10 cellular contexts compared by ENCODE assay signal in the genomic region with DNA sequence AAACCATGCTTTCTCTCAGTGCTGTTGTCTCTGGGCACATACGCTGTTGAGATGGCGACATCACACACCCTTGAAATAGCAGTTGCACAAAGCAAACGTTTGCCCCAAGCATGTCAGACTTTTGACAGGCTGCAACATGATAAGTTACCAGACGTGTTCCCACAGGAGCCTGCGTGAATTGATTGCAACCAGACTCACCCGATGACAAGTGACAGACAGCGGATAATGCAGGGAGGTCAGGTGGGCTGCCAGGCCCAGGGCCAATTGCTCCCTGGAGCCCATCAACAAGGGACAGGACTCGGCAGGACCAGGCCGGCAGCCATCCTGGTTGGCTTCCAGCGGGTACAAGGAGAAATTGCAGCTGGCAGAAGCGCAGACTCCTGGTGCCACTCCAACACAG.
DNase-seq lines count a peak whose midpoint lies in the region; ATAC-seq and TF ChIP-seq lines count a peak whose summit lies in the region.
"Had no signal": no experiment of that assay in that cellular context is flagged by ENCODE, and none has a peak within 500 bp of the region (broad histone marks: within the 10 kb centered on the region; RNA-seq: fewer than 3 reads in every experiment).

No MANE protein-coding gene starts in this region.

- no peak for ATAC-seq in body of pancreas

- H2AK5ac ChIP-seq in mesendoderm (ENCODE audit: low read length), result peak overlapping the region; percentile 14

- H3K4me1 Mint-ChIP-seq in MCF 10A (ENCODE audit: insufficient read depth, unreplicated experiment) (peaks cover 25% of the 10 kb centered on the region), Calu3 (ENCODE audit: low read depth, unreplicated experiment) (no peaks in the 10 kb centered on the region)

- no TSS peak for BruUV-seq in MCF 10A (replicated peaks; lab: Mats Ljungman, UMichigan)
- BruUV-seq in Calu3 (replicated peaks; lab: Mats Ljungman, UMichigan), result no TSS peak

- no peak for TF ChIP-seq POLR2A in breast epithelium (IDR thresholded peaks at IDR 0.05)
- TF ChIP-seq POLR2A in body of pancreas (IDR thresholded peaks at IDR 0.05), result no peak

- intact Hi-C loops in MCF 10A (cut with micrococcal nuclease), result no loop called here
- intact Hi-C loops in breast epithelium (cut with DNase I; ENCODE audit: low total_unique reads), result no loop called here
- intact Hi-C loops in Calu3 (cut with micrococcal nuclease; ENCODE audit: unreplicated experiment), result no loop called here
- intact Hi-C loops in body of pancreas (cut with DNase I), result no loop called here

- H4K5ac ChIP-seq in mesendoderm (ENCODE audit: low read length), result no peak overlapping the region

- H3K9me3 Mint-ChIP-seq in MCF 10A (ENCODE audit: unreplicated experiment) (no peaks in the 10 kb centered on the region), Calu3 (ENCODE audit: low read depth, unreplicated experiment) (peaks cover 8% of the 10 kb centered on the region)

- TF ChIP-seq CTCF in MCF 10A (IDR thresholded peaks at IDR 0.05; ENCODE audit: unreplicated experiment) (no peak), breast epithelium (IDR thresholded peaks at IDR 0.05) (no peak), Calu3 (IDR thresholded peaks at IDR 0.05; ENCODE audit: unreplicated experiment) (no peak), body of pancreas (IDR thresholded peaks at IDR 0.05) (no peak), GM10248 (IDR thresholded peaks at IDR 0.05; ENCODE audit: control extremely low read depth, extremely low read depth, low read depth, missing control alignments) (no peak)

- H3K4me1 ChIP-seq in breast epithelium, result no peaks in the 10 kb centered on the region
- no peaks in the 10 kb centered on the region for H3K4me1 ChIP-seq in mesendoderm (ENCODE audit: control insufficient read depth, low read depth, low read length)
- no peaks in the 10 kb centered on the region for H3K4me1 ChIP-seq in body of pancreas
- H3K4me1 ChIP-seq: thyroid gland had no signal

- no peak overlapping the region for H3K56ac ChIP-seq in mesendoderm (ENCODE audit: low read length)

- H3K27ac ChIP-seq in breast epithelium (no peak overlapping the region), epithelial cell of prostate (no peak overlapping the region), mesendoderm (ENCODE audit: low read depth, low read length) (no peak overlapping the region), body of pancreas (no peak overlapping the region)
- H3K27ac ChIP-seq: brain microvascular endothelial cell, thyroid gland had no signal

- no peak overlapping the region for H3K9ac ChIP-seq in mesendoderm (ENCODE audit: low read length)

- no peak overlapping the region for H3K23ac ChIP-seq in mesendoderm (ENCODE audit: low read length)

- H3K4ac ChIP-seq in mesendoderm (ENCODE audit: low read depth, low read length), result no peak overlapping the region

- POLR2A ChIA-PET in MCF 10A (lab: Yijun Ruan, JAX) (interaction anchor here (1.1 to 2.8 kb wide), 6 partner anchors 9 to 191 kb away, joined by 3 to 16 read pairs (median 9); no protein-coding TSS in a partner anchor), GM10248 (lab: Yijun Ruan, JAX) (no interaction called here)

- no peaks in the 10 kb centered on the region for H3K79me1 ChIP-seq in mesendoderm (ENCODE audit: low read length)

- H2BK15ac ChIP-seq in mesendoderm (replicated peaks; ENCODE audit: low read depth), result no peak overlapping the region

- no peak overlapping the region for H2BK5ac ChIP-seq in mesendoderm (ENCODE audit: low read length)

- no peak overlapping the region for H3K27ac Mint-ChIP-seq in MCF 10A (ENCODE audit: low read depth, unreplicated experiment)
- H3K27ac Mint-ChIP-seq in Calu3 (ENCODE audit: unreplicated experiment), result no peak overlapping the region

- H3K36me3 Mint-ChIP-seq in MCF 10A (ENCODE audit: insufficient read depth, unreplicated experiment) (peaks cover under 1% of the 10 kb centered on the region), Calu3 (ENCODE audit: insufficient read depth, unreplicated experiment) (no peaks in the 10 kb centered on the region)

- H3K4me3 Mint-ChIP-seq in MCF 10A (ENCODE audit: unreplicated experiment) (no peak overlapping the region), Calu3 (ENCODE audit: low read depth, unreplicated experiment) (no peak overlapping the region)

- H3K4me3 ChIP-seq in breast epithelium, result no peak overlapping the region
- no peak overlapping the region for H3K4me3 ChIP-seq in mesendoderm (ENCODE audit: low read length)
- H3K4me3 ChIP-seq in body of pancreas, result no peak overlapping the region
- H3K4me3 ChIP-seq: thyroid gland had no signal

- no CpG with 5 or more reads among the region's 11 CpGs for WGBS in mesendoderm (ENCODE audit: extremely low coverage, insufficient coverage, low lambda C conversion rate)
- 64 to 70% methylated on average over 8 to 11 of the region's 11 CpGs for WGBS in body of pancreas, 2 donors

- no peaks in the 10 kb centered on the region for H3K36me3 ChIP-seq in breast epithelium
- H3K36me3 ChIP-seq in mesendoderm (ENCODE audit: control insufficient read depth, insufficient read depth, low read length), result no peaks in the 10 kb centered on the region
- H3K36me3 ChIP-seq in body of pancreas (replicated peaks in 1 of 2; ENCODE audit: insufficient read depth in 1 of 2, low read depth in 2 of 2), result no peaks in the 10 kb centered on the region
- H3K36me3 ChIP-seq: brain microvascular endothelial cell, thyroid gland had no signal

- H3K79me2 ChIP-seq in mesendoderm (ENCODE audit: control insufficient read depth, insufficient read depth, low read length), result no peaks in the 10 kb centered on the region

- H3K9me3 ChIP-seq in breast epithelium (no peaks in the 10 kb centered on the region), body of pancreas (no peaks in the 10 kb centered on the region)
- H3K9me3 ChIP-seq: thyroid gland had no signal

- no peak overlapping the region for H2BK120ac ChIP-seq in mesendoderm (ENCODE audit: low read depth, low read length)

- no peak overlapping the region for H4K8ac ChIP-seq in mesendoderm (ENCODE audit: low read depth, low read length)

- CTCF ChIA-PET in MCF 10A (lab: Yijun Ruan, JAX), result interaction anchor here (0.9 kb wide), 1 partner anchor 24 kb away, joined by 4 read pairs; no protein-coding TSS in a partner anchor
- CTCF ChIA-PET in Calu3 (lab: Charles Lee), result no interaction called here
- CTCF ChIA-PET in GM10248 (lab: Yijun Ruan, JAX), result interaction anchor here (0.7 to 0.9 kb wide), 2 partner anchors 10 to 29 kb away, joined by 3 read pairs; no protein-coding TSS in a partner anchor

- H3K27me3 ChIP-seq in breast epithelium (no peaks in the 10 kb centered on the region), mesendoderm (ENCODE audit: insufficient read depth, low read length, poor library complexity) (no peaks in the 10 kb centered on the region), body of pancreas (no peaks in the 10 kb centered on the region)
- H3K27me3 ChIP-seq: brain microvascular endothelial cell, thyroid gland had no signal

- no peak overlapping the region for H3K18ac ChIP-seq in mesendoderm (ENCODE audit: low read length)

- peak; percentile 74 for DNase-seq in MCF 10A (ENCODE audit: unreplicated experiment)
- no peak for DNase-seq in breast epithelium (ENCODE audit: low spot score in 2 of 2)
- DNase-seq in epithelial cell of prostate (ENCODE audit: low read depth, low spot score), result peak; percentile 72
- DNase-seq in mesendoderm, result peak; percentile 30
- no peak for DNase-seq in Calu3
- no peak for DNase-seq in body of pancreas
- no peak for DNase-seq in GM10248 (ENCODE audit: extremely low spot score)
- no peak for DNase-seq in medulla oblongata (ENCODE audit: extremely low spot score)
- DNase-seq: brain microvascular endothelial cell, thyroid gland had no signal

- H3K27me3 Mint-ChIP-seq in MCF 10A (ENCODE audit: insufficient read depth, unreplicated experiment) (no peaks in the 10 kb centered on the region), Calu3 (ENCODE audit: unreplicated experiment) (no peaks in the 10 kb centered on the region)

- no peak overlapping the region for H3K4me2 ChIP-seq in mesendoderm (ENCODE audit: low read length)

Comparison
In these comparisons a context has a peak if more than half of its experiments do, and no peak if none do; other contexts are left out.
1. DNase-seq: peak in MCF 10A (single experiment), epithelial cell of prostate (single experiment) and mesendoderm (single experiment); none in breast epithelium (0 of 2), Calu3 (single experiment), body of pancreas (0 of 4), GM10248 (single experiment) and medulla oblongata (single experiment).